ENCODE assay signal across 11 cellular contexts in genomic region chrX:1389181-1389992, GRCh38. TPM values are rescaled to one million over a fixed set of nuclear protein-coding genes. Genes with fewer than 3 reads are reported as not detected.
DNase-seq lines count a peak whose midpoint lies in the region; ATAC-seq, FAIRE-seq and TF ChIP-seq lines count a peak whose summit lies in the region.
"Had no signal": no experiment of that assay in that cellular context is flagged by ENCODE, and none has a peak within 500 bp of the region (broad histone marks: within the 10 kb centered on the region; RNA-seq: fewer than 3 reads in every experiment).

No MANE protein-coding gene starts in this region.

- peaks cover 72% of the 10 kb centered on the region for H3K36me3 Mint-ChIP-seq in activated naive CD8-positive, alpha-beta T cell treated with anti-CD3 and anti-CD28 coated beads for 36 hours
- H3K36me3 Mint-ChIP-seq in naive B cell = peaks cover 16 to 22% of the 10 kb centered on the region in 2 donors

- H3K4me1 Mint-ChIP-seq in activated naive CD8-positive, alpha-beta T cell treated with anti-CD3 and anti-CD28 coated beads for 36 hours = peaks cover 25% of the 10 kb centered on the region
- H3K4me1 Mint-ChIP-seq in naive B cell = peaks cover 33 to 46% (median 38%) of the 10 kb centered on the region in 3 donors

- TF ChIP-seq RAD21 in A549 (conservative IDR thresholded peaks at IDR 0.05 in 1 of 2, IDR thresholded peaks at IDR 0.05 in 1 of 2) = no peak

- H3K27me3 Mint-ChIP-seq in activated naive CD8-positive, alpha-beta T cell treated with anti-CD3 and anti-CD28 coated beads for 36 hours = no peaks in the 10 kb centered on the region
- no peaks in the 10 kb centered on the region for H3K27me3 Mint-ChIP-seq in naive B cell
- H3K27me3 Mint-ChIP-seq: memory B cell had no signal

- peak overlapping the region; percentile 95 for H3K4me2 ChIP-seq in A549

- no peak for ATAC-seq in A549
- no peak for ATAC-seq in naive B cell (ENCODE audit: low read depth in 2 of 2)
- no peak for ATAC-seq in GM21423 (IDR thresholded peaks at IDR 0.05; ENCODE audit: unreplicated experiment)

- CTCF ChIA-PET in A549 (lab: Yijun Ruan, JAX) = no interaction called here

- no peak for TF ChIP-seq CTCF in A549 (IDR thresholded peaks at IDR 0.05)

- peaks cover 34% of the 10 kb centered on the region for H3K4me1 ChIP-seq in A549

- no peak for TF ChIP-seq EP300 in A549 (IDR thresholded peaks at IDR 0.05)

- in situ Hi-C loops in GM18951 (cut with MboI; ENCODE audit: low sequenced_read_pairs, unreplicated experiment) = no loop called here

- POLR2A ChIA-PET in A549 (lab: Yijun Ruan, JAX) = no interaction called here

- no peaks in the 10 kb centered on the region for H3K9me3 Mint-ChIP-seq in activated naive CD8-positive, alpha-beta T cell treated with anti-CD3 and anti-CD28 coated beads for 36 hours
- no peaks in the 10 kb centered on the region for H3K9me3 Mint-ChIP-seq in naive B cell
- H3K9me3 Mint-ChIP-seq: memory B cell had no signal

- H3K4me3 ChIP-seq in A549 = no peak overlapping the region

- no peak overlapping the region for H3K27ac ChIP-seq in A549
- H3K27ac ChIP-seq: tibial artery had no signal

- 92% methylated on average over 45 of the region's 51 CpGs for WGBS in A549 (ENCODE audit: missing lambda C conversion rate)

- H3K4me3 Mint-ChIP-seq in activated naive CD8-positive, alpha-beta T cell treated with anti-CD3 and anti-CD28 coated beads for 36 hours = peak overlapping the region; percentile 46
- peak overlapping the region in 7 of 8 donors; percentile 2 to 87 (median 53) for H3K4me3 Mint-ChIP-seq in naive B cell

- no peak for TF ChIP-seq POLR2A in A549 (IDR thresholded peaks at IDR 0.05; ENCODE audit: low read length)
- peak; percentile 24 for TF ChIP-seq POLR2A in GM18951 (IDR thresholded peaks at IDR 0.05; ENCODE audit: extremely low read depth, insufficient read depth, insufficient read length)

- FAIRE-seq in A549 (lab: Jason Lieb, UNC) = no peak

- peak overlapping the region; percentile 66 for H3K27ac Mint-ChIP-seq in activated naive CD8-positive, alpha-beta T cell treated with anti-CD3 and anti-CD28 coated beads for 36 hours
- H3K27ac Mint-ChIP-seq in naive B cell = peak overlapping the region in 2 of 6 donors; percentile 9 to 30
- H3K27ac Mint-ChIP-seq: memory B cell had no signal

- H3K9me3 ChIP-seq in A549 = no peaks in the 10 kb centered on the region
- H3K9me3 ChIP-seq: tibial artery had no signal

- no peak for DNase-seq in A549 (ENCODE audit: low read depth in 1 of 2, low spot score in 1 of 2)
- DNase-seq in activated naive CD8-positive, alpha-beta T cell treated with anti-CD3 and anti-CD28 coated beads for 36 hours = no peak
- DNase-seq in naive B cell = no peak
- DNase-seq in anterior cingulate cortex (lab: John Stamatoyannopoulos, UW) = no peak
- no peak for DNase-seq in HuH-7 (ENCODE audit: low spot score)
- no peak for DNase-seq in NCI-H2107 treated with DMSO at 0.1 percent for 48 hours (lab: John Stamatoyannopoulos, UW; ENCODE audit: unreplicated experiment)
- DNase-seq: NCI-H2227 treated with DMSO at 0.1 percent for 48 hours had no signal

TF ChIP-seq in A549, 52 proteins besides CTCF, POLR2A, EP300 and RAD21:
- TF ChIP-seq FOXS1 (CRISPR knock-in tag; IDR thresholded peaks at IDR 0.05) (no peak), PBX3 (IDR thresholded peaks at IDR 0.05) (no peak), ZSCAN20 (CRISPR knock-in tag; IDR thresholded peaks at IDR 0.05) (no peak), JUNB (IDR thresholded peaks at IDR 0.05) (no peak), KDM5A (IDR thresholded peaks at IDR 0.05) (no peak), ZNF302 (CRISPR knock-in tag; IDR thresholded peaks at IDR 0.05) (no peak), NFE2L2 (conservative IDR thresholded peaks at IDR 0.05; ENCODE audit: low read length) (no peak), GATA3 (IDR thresholded peaks at IDR 0.05; ENCODE audit: borderline replicate concordance) (no peak), MAFK (IDR thresholded peaks at IDR 0.05; ENCODE audit: partially characterized antibody) (no peak), HES2 (IDR thresholded peaks at IDR 0.05) (no peak), CBX2 (IDR thresholded peaks at IDR 0.05; ENCODE audit: borderline replicate concordance, low read depth) (no peak), ELK1 (IDR thresholded peaks at IDR 0.05; ENCODE audit: low read depth, low read length) (no peak), MYC (IDR thresholded peaks at IDR 0.05; ENCODE audit: borderline replicate concordance, low read length) (no peak), FOSB (CRISPR knock-in tag; IDR thresholded peaks at IDR 0.05) (no peak), MAZ (IDR thresholded peaks at IDR 0.05; ENCODE audit: borderline replicate concordance, low read depth, low read length) (no peak), HDAC2 (IDR thresholded peaks at IDR 0.05) (no peak), TP53 (CRISPR knock-in tag; IDR thresholded peaks at IDR 0.05) (no peak), HOXA7 (CRISPR knock-in tag; IDR thresholded peaks at IDR 0.05) (no peak), JUN (IDR thresholded peaks at IDR 0.05) (no peak)

RNA-seq across cellular contexts. Expression of gene SLC25A6, which starts 2.5 kb away (rescaled TPM):
- polyA plus RNA-seq in A549 (2011; rRNA removed) = 252 and 291 TPM in 2 replicates
- 933 and 1,036 TPM in 2 replicates for polyA plus RNA-seq in A549 (2012; cell fraction: cytosol; rRNA removed)
- polyA plus RNA-seq in A549 (2012; cell fraction: nucleus; rRNA removed) = 681 and 864 TPM in 2 replicates
- 439 to 448 TPM (median 446 TPM) in 3 replicates for polyA plus RNA-seq in A549 (2017; fragmentation: RNase III; extraction: RNeasy Plus Mini Kit Qiagen cat#74134 plus additional on column Dnase treatment)
- 205 and 259 TPM in 2 replicates for polyA minus RNA-seq in A549 (2011; rRNA and poly(A)+ RNA removed)
- 100 to 1,000 TPM; 358 to 372 TPM for total RNA-seq in activated naive CD8-positive, alpha-beta T cell treated with anti-CD3 and anti-CD28 coated beads for 36 hours
- polyA plus RNA-seq in naive B cell (ENCODE audit: low read depth in 6 of 6) = 100 to 1,000 TPM; 411 to 627 (median 548) TPM

RNA-seq across cellular contexts. Expression of gene IL3RA, which starts 52.8 kb away (rescaled TPM):
- polyA plus RNA-seq in A549 (2011; rRNA removed) = 0.28 and 0.31 TPM in 2 replicates
- 0.07 and 0.12 TPM in 2 replicates for polyA plus RNA-seq in A549 (2012; cell fraction: cytosol; rRNA removed)
- polyA plus RNA-seq in A549 (2012; cell fraction: nucleus; rRNA removed) = 0.14 and 0.15 TPM in 2 replicates
- polyA plus RNA-seq in A549 (2017; fragmentation: RNase III; extraction: RNeasy Plus Mini Kit Qiagen cat#74134 plus additional on column Dnase treatment) = 0.05 to 0.12 TPM in 2 of 3 replicates, not detected in the other
- polyA minus RNA-seq in A549 (2011; rRNA and poly(A)+ RNA removed) = 0.19 and 0.50 TPM in 2 replicates
- under 1 TPM in 1 of 2 experiments, not detected in 1; 0.29 TPM for total RNA-seq in activated naive CD8-positive, alpha-beta T cell treated with anti-CD3 and anti-CD28 coated beads for 36 hours
- polyA plus RNA-seq in naive B cell (ENCODE audit: low read depth in 6 of 6) = 10 to 100 TPM in 2 of 6 donors, 1 to 10 TPM in 4; 4.1 to 33.6 (median 7.5) TPM
